8 cellular contexts compared by ENCODE assay signal in the genomic region with DNA sequence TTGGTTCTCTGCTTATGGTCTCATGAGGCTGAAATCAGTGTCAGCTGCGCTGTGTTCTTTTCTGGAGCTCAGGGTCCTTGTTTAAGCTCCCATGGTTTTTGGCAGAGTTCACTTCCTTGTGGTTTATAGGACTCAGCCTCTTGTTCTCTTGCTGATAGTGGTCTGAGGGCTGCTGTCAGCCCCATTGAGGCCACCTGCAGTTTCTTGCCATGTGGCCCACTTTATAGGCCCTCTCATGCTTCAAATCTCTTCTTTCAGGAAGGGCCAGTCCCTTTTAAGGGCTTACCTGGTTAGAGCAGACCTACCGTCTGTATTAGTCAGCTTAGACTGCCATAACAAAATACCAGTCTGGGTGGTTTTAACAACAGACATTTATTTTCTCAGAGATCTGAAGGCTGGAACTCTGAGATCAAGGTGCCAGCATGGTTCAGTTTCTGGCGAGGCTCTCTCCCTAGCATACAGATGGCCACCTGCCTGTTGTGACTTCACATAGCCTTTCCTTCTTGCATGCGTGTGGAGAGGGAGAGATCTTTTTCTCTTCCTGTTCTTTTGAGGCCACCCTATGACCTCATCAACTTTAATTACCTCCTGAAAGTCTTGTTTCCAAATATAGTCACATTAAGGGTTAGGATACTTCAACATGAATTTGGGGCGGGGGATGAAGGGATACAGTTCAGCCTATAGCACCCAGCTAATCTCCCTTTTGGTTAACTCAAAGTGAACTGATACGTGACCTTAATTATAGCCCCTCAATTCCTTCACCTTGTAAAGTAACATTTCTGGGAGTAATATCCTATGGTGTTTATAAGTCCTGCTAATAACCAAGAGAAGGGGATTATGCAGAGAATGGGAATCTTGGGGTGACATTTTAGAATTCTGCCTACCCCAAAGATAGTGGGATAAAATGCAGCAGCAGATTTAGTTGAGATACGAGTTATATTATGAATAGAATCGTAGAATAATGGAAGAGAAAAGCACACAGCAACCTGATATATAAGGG.
DNase-seq lines count a peak whose midpoint lies in the region; ATAC-seq and TF ChIP-seq lines count a peak whose summit lies in the region.

No MANE protein-coding gene starts in this region.

- no peak overlapping the region; the same call in 1 of the 2 replicates for H3K9ac ChIP-seq in MM.1S (ENCODE audit: low read length)

- H3K27ac ChIP-seq in MM.1S (ENCODE audit: low read length) (peak overlapping the region; percentile 60; the same call in 1 of the 2 replicates), body of pancreas (peak overlapping the region in 3 of 4 donors; percentile 8 to 46 (median 28))

- no peaks in the 10 kb centered on the region for H4K20me1 ChIP-seq in MM.1S (ENCODE audit: insufficient read depth, low read length)

- H3K79me2 ChIP-seq in MM.1S (ENCODE audit: low read length) = no peaks in the 10 kb centered on the region

- no peaks in the 10 kb centered on the region for H3K27me3 ChIP-seq in MM.1S (replicated peaks; ENCODE audit: insufficient read depth, low read length)
- H3K27me3 ChIP-seq in body of pancreas = no peaks in the 10 kb centered on the region

- no peaks in the 10 kb centered on the region for H3K9me3 ChIP-seq in MM.1S (replicated peaks; ENCODE audit: insufficient read depth, low read length)
- no peaks in the 10 kb centered on the region for H3K9me3 ChIP-seq in body of pancreas
- no peaks in the 10 kb centered on the region for H3K9me3 ChIP-seq in mucosa of descending colon

- no peaks in the 10 kb centered on the region for H3K36me3 ChIP-seq in MM.1S (replicated peaks; ENCODE audit: insufficient read depth, low read length)
- H3K36me3 ChIP-seq in body of pancreas (replicated peaks in 1 of 2; ENCODE audit: insufficient read depth in 1 of 2, low read depth in 2 of 2) = no peaks in the 10 kb centered on the region
- H3K36me3 ChIP-seq in mucosa of descending colon (ENCODE audit: low read depth) = no peaks in the 10 kb centered on the region

- H3K4me1 ChIP-seq in MM.1S (ENCODE audit: low read length) (peaks cover 32% of the 10 kb centered on the region), body of pancreas (peaks cover 13% of the 10 kb centered on the region), mucosa of descending colon (ENCODE audit: low read depth) (peaks cover 31% of the 10 kb centered on the region)

- ATAC-seq in body of pancreas (peak; percentile 27), mucosa of descending colon (peak; percentile 78)

- H2AFZ ChIP-seq in MM.1S (ENCODE audit: low read length) = no peak overlapping the region

- H3F3A ChIP-seq in MM.1S (ENCODE audit: insufficient read depth, low read length) = peaks cover 10% of the 10 kb centered on the region; the same call in 1 of the 2 replicates

- H3K4me2 ChIP-seq in MM.1S (ENCODE audit: low read depth, low read length) = peak overlapping the region; percentile 36

- TF ChIP-seq CTCF in MM.1S (IDR thresholded peaks at IDR 0.05; ENCODE audit: low read length) = no peak
- no peak for TF ChIP-seq CTCF in body of pancreas (IDR thresholded peaks at IDR 0.05)
- no peak for TF ChIP-seq CTCF in mucosa of descending colon (IDR thresholded peaks at IDR 0.05)

- 76 to 77% methylated on average over 8 of the region's 8 CpGs for WGBS in body of pancreas, 2 donors

- DNase-seq in DMS79 (lab: John Stamatoyannopoulos, UW) (peak; percentile 98), MM.1S (peak; percentile 18), body of pancreas (peak in 3 of 4 donors; percentile 11 to 18 (median 18)), mucosa of descending colon (peak in 2 of 3 donors; percentile 28), iPS-NIHi11 (ENCODE audit: low spot score) (no peak), erythroblast (lab: John Stamatoyannopoulos, UW) (no peak)
- no peak for DNase-seq in stimulated activated CD4-positive, alpha-beta T cell treated with anti-CD3 and anti-CD28 coated beads, Interleukin-4, amount 100 ng/mL, for 1 hour
- no peak for DNase-seq in activated CD4-positive, alpha-beta T cell treated with anti-CD3 and anti-CD28 coated beads, Interleukin-2, amount 50 U/mL, for 1 hour

- H3K9me2 ChIP-seq in MM.1S (replicated peaks; ENCODE audit: insufficient read depth, low read length) = no peaks in the 10 kb centered on the region

- H3K4me3 ChIP-seq in MM.1S (ENCODE audit: low read length) = no peak overlapping the region
- no peak overlapping the region for H3K4me3 ChIP-seq in body of pancreas
- H3K4me3 ChIP-seq in mucosa of descending colon = no peak overlapping the region

- intact Hi-C loops in body of pancreas (cut with DNase I) (no loop called here), mucosa of descending colon (cut with DNase I, micrococcal nuclease) (no loop called here)

- TF ChIP-seq POLR2A in body of pancreas (IDR thresholded peaks at IDR 0.05) = no peak
- no peak for TF ChIP-seq POLR2A in erythroblast (IDR thresholded peaks at IDR 0.05; ENCODE audit: low read length)

Comparison
In these comparisons a context has a peak if more than half of its experiments do, and no peak if none do; other contexts are left out.
1. DNase-seq: peak in DMS79 (single experiment), MM.1S (single experiment), body of pancreas (3 of 4) and mucosa of descending colon (2 of 3); none in stimulated activated CD4-positive, alpha-beta T cell treated with anti-CD3 and anti-CD28 coated beads, Interleukin-4, amount 100 ng/mL, for 1 hour (single experiment), iPS-NIHi11 (single experiment), activated CD4-positive, alpha-beta T cell treated with anti-CD3 and anti-CD28 coated beads, Interleukin-2, amount 50 U/mL, for 1 hour (single experiment) and erythroblast (0 of 2).